9 cellular contexts compared by ENCODE assay signal in genomic region chr5:169778622-169779596, GRCh38.
DNase-seq lines count a peak whose midpoint lies in the region; ATAC-seq lines count a peak whose summit lies in the region.
"Had no signal": no experiment of that assay in that cellular context is flagged by ENCODE, and none has a peak within 500 bp of the region (broad histone marks: within the 10 kb centered on the region; RNA-seq: fewer than 3 reads in every experiment).

No MANE protein-coding gene starts in this region.

- DNase-seq in effector memory CD8-positive, alpha-beta T cell: no peak
- DNase-seq in C1 segment of cervical spinal cord (lab: John Stamatoyannopoulos, UW) (no peak), UCSD-AML1 (lab: John Stamatoyannopoulos, UW; ENCODE audit: unreplicated experiment) (no peak), islet precursor cell (no peak), NCI-H1048 (lab: John Stamatoyannopoulos, UW) (no peak)

- H3K27ac Mint-ChIP-seq in effector memory CD8-positive, alpha-beta T cell: peak overlapping the region; percentile 5 to 58
- H3K27ac Mint-ChIP-seq: brain had no signal

- no peak overlapping the region for H3K4me3 Mint-ChIP-seq in effector memory CD8-positive, alpha-beta T cell
- H3K4me3 Mint-ChIP-seq: brain had no signal

- H3K4me1 Mint-ChIP-seq in effector memory CD8-positive, alpha-beta T cell (ENCODE audit: low read depth in 2 of 2): peaks cover 9 to 13% of the 10 kb centered on the region in 2 donors

- no peaks in the 10 kb centered on the region for H3K9me3 Mint-ChIP-seq in effector memory CD8-positive, alpha-beta T cell

- peaks cover 7% of the 10 kb centered on the region for H3K36me3 Mint-ChIP-seq in effector memory CD8-positive, alpha-beta T cell (ENCODE audit: insufficient read depth)
- H3K36me3 Mint-ChIP-seq: brain had no signal

- H3K27me3 Mint-ChIP-seq in effector memory CD8-positive, alpha-beta T cell: no peaks in the 10 kb centered on the region

- ATAC-seq in GM18867 (IDR thresholded peaks at IDR 0.05; ENCODE audit: unreplicated experiment) (peak; percentile 89), GM21576 (IDR thresholded peaks at IDR 0.05; ENCODE audit: unreplicated experiment) (peak; percentile 94), HG03442 (IDR thresholded peaks at IDR 0.05; ENCODE audit: unreplicated experiment) (peak; percentile 92)
- ATAC-seq in effector memory CD8-positive, alpha-beta T cell (replicated peaks): no peak
